ENCODE assay signal across 8 cellular contexts in the genomic region with DNA sequence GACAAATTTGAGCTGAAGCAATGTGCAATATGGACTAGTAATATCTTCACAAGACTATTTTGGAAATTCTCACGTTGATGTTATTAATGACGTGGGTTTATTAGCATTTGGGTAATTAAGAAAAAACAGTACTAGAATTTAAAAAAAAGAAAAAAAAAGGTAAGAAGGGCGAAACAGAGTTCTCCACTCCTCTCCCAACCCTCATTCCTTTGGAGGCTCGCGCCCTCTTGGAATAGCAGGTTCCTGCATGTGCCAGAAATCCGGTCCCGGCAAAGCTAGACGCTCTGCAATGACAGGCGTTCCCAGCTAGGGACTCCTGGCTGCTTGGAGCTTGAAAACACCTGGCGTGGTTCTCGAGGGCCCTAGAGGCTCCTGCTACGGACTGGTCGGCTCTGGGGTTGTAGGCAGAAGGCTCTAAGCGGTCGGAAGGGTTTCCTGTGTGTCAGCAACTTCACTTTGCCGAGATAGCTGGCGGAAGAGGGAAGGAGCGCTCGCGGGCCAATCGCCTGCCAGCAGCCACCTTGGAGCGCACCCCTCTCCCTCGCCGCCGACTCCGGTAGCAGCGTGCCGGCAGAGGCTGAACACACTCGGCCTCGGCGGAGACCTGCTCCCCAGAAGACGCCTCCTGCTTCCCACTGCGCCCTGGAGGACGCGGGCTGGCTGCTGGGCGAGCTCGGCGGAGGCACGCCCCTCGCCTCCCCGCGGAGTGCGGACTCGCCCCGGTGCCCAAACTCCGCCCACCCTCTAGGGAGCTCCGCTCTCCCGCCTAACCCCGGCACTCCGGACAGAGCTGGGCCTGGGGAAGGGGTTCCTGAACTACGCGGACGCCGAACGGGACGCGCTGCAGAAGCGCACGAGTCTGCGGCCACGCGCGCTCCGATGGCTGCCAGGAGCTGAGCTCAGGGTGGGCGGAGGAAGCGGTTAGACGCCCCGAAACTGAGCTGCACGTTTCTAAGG. TPM values are rescaled to one million over a fixed set of nuclear protein-coding genes. Genes with fewer than 3 reads are reported as not detected.
DNase-seq lines count a peak whose midpoint lies in the region; ATAC-seq and TF ChIP-seq lines count a peak whose summit lies in the region.

A gene with protein sequence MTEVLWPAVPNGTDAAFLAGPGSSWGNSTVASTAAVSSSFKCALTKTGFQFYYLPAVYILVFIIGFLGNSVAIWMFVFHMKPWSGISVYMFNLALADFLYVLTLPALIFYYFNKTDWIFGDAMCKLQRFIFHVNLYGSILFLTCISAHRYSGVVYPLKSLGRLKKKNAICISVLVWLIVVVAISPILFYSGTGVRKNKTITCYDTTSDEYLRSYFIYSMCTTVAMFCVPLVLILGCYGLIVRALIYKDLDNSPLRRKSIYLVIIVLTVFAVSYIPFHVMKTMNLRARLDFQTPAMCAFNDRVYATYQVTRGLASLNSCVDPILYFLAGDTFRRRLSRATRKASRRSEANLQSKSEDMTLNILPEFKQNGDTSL (plus strand): TSS at position 778 of the 957 bp plus-strand sequence. CDS start 652 bp downstream, outside the sequence.

- peaks cover 0 to 13% of the 10 kb centered on the region in 2 donors for H3K4me1 ChIP-seq in muscle layer of duodenum (ENCODE audit: control insufficient read depth in 1 of 2, insufficient read depth in 2 of 2, low read length in 2 of 2)

- H3K4me3 Mint-ChIP-seq in type B pancreatic cell: peak within 1 kb of the TSS; percentile 98

- H3K27ac Mint-ChIP-seq in type B pancreatic cell: peak within 1 kb of the TSS; percentile 87

- H3K36me3 Mint-ChIP-seq in type B pancreatic cell: no peaks in the 10 kb centered on the region

- H3K27me3 Mint-ChIP-seq in type B pancreatic cell: peaks cover 66% of the 10 kb centered on the region

- DNase-seq in AG04450 (ENCODE audit: low read depth, low spot score): no peak
- peak; percentile 62 for DNase-seq in NCI-H1417 treated with DMSO at 0.1 percent for 48 hours (lab: John Stamatoyannopoulos, UW)
- peak; percentile 25 to 41 for DNase-seq in activated CD4-positive, alpha-beta T cell treated with anti-CD3 and anti-CD28 coated beads, Interleukin-2, amount 50 U/mL, for 48 hours
- peak; percentile 26 for DNase-seq in fibroblast of peridontal ligament (ENCODE audit: extremely low read depth)
- peak; percentile 78 for DNase-seq in type B pancreatic cell (ENCODE audit: extremely low spot score, unreplicated experiment)

- H3K4me1 Mint-ChIP-seq in type B pancreatic cell (ENCODE audit: unreplicated experiment): peaks cover 3% of the 10 kb centered on the region

- POLR2A ChIA-PET in AG04450 (lab: Yijun Ruan, JAX): no interaction called here

- H3K9me3 Mint-ChIP-seq in type B pancreatic cell: no peaks in the 10 kb centered on the region

- H3K4me3 ChIP-seq in AG04450 (ENCODE audit: low read depth, low read length): peak within 1 kb of the TSS; percentile 62
- H3K4me3 ChIP-seq in muscle layer of duodenum (ENCODE audit: low read depth in 1 of 2, low read length in 2 of 2): peak within 1 kb of the TSS; percentile 75 to 99

- H3K27me3 ChIP-seq in AG04450 (ENCODE audit: control insufficient read depth, insufficient read depth, low read length): peaks cover 13% of the 10 kb centered on the region
- no peaks in the 10 kb centered on the region for H3K27me3 ChIP-seq in muscle layer of duodenum (ENCODE audit: low read depth, low read length)

- H3K36me3 ChIP-seq in muscle layer of duodenum (ENCODE audit: control insufficient read depth in 1 of 2, insufficient read depth in 2 of 2, low read length in 2 of 2): no peaks in the 10 kb centered on the region

- peak; percentile 84 for ATAC-seq in GM18502 (IDR thresholded peaks at IDR 0.05; ENCODE audit: poor library complexity, unreplicated experiment)
- peak; percentile 72 for ATAC-seq in HG02840 (IDR thresholded peaks at IDR 0.05; ENCODE audit: low FRiP score, unreplicated experiment)

- H3K27ac ChIP-seq in AG04450 (ENCODE audit: low read depth, low read length) (no peak within 1 kb of the TSS), muscle layer of duodenum (ENCODE audit: low read length) (peak within 1 kb of the TSS; percentile 60)

- TF ChIP-seq CTCF in AG04450 (IDR thresholded peaks at IDR 0.05; ENCODE audit: low read depth, low read length) (no peak), type B pancreatic cell (conservative IDR thresholded peaks at IDR 0.05) (peak; percentile 46)

- H3K9me3 ChIP-seq in AG04450 (ENCODE audit: control insufficient read depth, insufficient read depth, low read length) (no peaks in the 10 kb centered on the region; the same call in 1 of the 2 replicates), muscle layer of duodenum (ENCODE audit: control insufficient read depth in 1 of 2, low read length in 2 of 2) (no peaks in the 10 kb centered on the region)

- CTCF ChIA-PET in AG04450 (lab: Charles Lee): no interaction called here

RNA-seq across cellular contexts. Expression of the gene that starts here (rescaled TPM):
- polyA plus RNA-seq in AG04450 (2011; rRNA removed): 0.04 and 0.09 TPM in 2 replicates
- 0.09 TPM in 2 replicates for polyA minus RNA-seq in AG04450 (2011; rRNA and poly(A)+ RNA removed)
- 2.3 and 3.6 TPM in 2 replicates for total RNA-seq in type B pancreatic cell (ENCODE audit: low replicate concordance)
